Comparison of ENCODE assay signal across 19 cellular contexts in the genomic region with DNA sequence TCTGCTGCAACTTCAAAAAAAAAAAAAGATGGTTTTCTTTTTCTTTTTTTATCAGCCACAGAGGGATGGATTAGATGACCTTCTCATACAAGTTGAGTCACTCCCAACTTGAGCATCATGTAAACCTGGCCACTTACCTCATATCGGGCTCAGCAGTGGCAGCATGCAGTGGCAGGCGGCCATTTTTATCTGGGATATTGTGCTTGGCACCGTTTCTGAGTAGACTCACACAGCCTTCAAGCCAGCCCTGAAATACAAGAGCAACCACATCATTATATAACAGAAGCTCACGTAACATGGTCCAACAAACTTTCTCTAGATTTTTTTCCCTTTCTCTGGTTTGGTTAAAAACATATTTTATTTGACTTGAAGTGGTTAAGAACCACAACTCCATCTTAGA.
DNase-seq lines count a peak whose midpoint lies in the region; ATAC-seq, FAIRE-seq and TF ChIP-seq lines count a peak whose summit lies in the region.
"Had no signal": no experiment of that assay in that cellular context is flagged by ENCODE, and none has a peak within 500 bp of the region (broad histone marks: within the 10 kb centered on the region; RNA-seq: fewer than 3 reads in every experiment).

No MANE protein-coding gene starts in this region.

- H3K4me2 ChIP-seq in endothelial cell of umbilical vein (ENCODE audit: insufficient read depth, low read length), result no peak overlapping the region

- H2AFZ ChIP-seq in endothelial cell of umbilical vein (ENCODE audit: low read depth, low read length), result peak overlapping the region; percentile 39

- H3K9me1 ChIP-seq in endothelial cell of umbilical vein (replicated peaks; ENCODE audit: control insufficient read depth, extremely low read depth, insufficient read depth, low read length), result no peaks in the 10 kb centered on the region

- FAIRE-seq in endothelial cell of umbilical vein (lab: Jason Lieb, UNC), result no peak
- FAIRE-seq: GM12878, kidney had no signal

- ATAC-seq in GM21576 (IDR thresholded peaks at IDR 0.05; ENCODE audit: unreplicated experiment), result no peak
- no peak for ATAC-seq in stimulated activated naive CD8-positive, alpha-beta T cell treated with anti-CD3 and anti-CD28 coated beads, Interleukin-15, Interleukin-2, amounts not matched to agents 100 U/mL and 50 U/mL, for 24 hours
- ATAC-seq: activated CD4-positive, alpha-beta T cell treated with anti-CD3 and anti-CD28 coated beads for 36 hours; GM12878 had no signal

- H3K27ac ChIP-seq in endothelial cell of umbilical vein (ENCODE audit: insufficient read depth, low read depth, low read length), result peak overlapping the region; percentile 96
- H3K27ac ChIP-seq: HL-60 had no signal

- no peaks in the 10 kb centered on the region for H3K27me3 ChIP-seq in endothelial cell of umbilical vein (ENCODE audit: control insufficient read depth in 2 of 2, insufficient read depth in 2 of 2, low read length in 2 of 2)
- H3K27me3 ChIP-seq: stomach had no signal

- no peak for TF ChIP-seq POLR2A in endothelial cell of umbilical vein (IDR thresholded peaks at IDR 0.05; ENCODE audit: low read depth, low read length)

- no peak overlapping the region for H3K4me3 ChIP-seq in endothelial cell of umbilical vein (replicated peaks in 1 of 3; ENCODE audit: insufficient read depth in 1 of 3, low read depth in 1 of 3, low read length in 3 of 3)
- H3K4me3 ChIP-seq: GM12878, stomach had no signal

- dilution Hi-C loops in endothelial cell of umbilical vein (cut with MboI; ENCODE audit: extremely low pct_ligation_motif_present, low sequenced_read_pairs), result no loop called here

- no peak for TF ChIP-seq CTCF in endothelial cell of umbilical vein (IDR thresholded peaks at IDR 0.05; ENCODE audit: extremely low read depth in 1 of 2, insufficient read depth in 1 of 2, low read depth in 1 of 2, low read length in 2 of 2)

- H3K36me3 ChIP-seq in endothelial cell of umbilical vein (ENCODE audit: control insufficient read depth in 2 of 2, extremely low read depth in 1 of 2, insufficient read depth in 2 of 2, low read length in 2 of 2), result no peaks in the 10 kb centered on the region
- H3K36me3 ChIP-seq: stomach had no signal

- H4K20me1 ChIP-seq in endothelial cell of umbilical vein (replicated peaks; ENCODE audit: control insufficient read depth, extremely low read depth, insufficient read depth, low read length), result no peaks in the 10 kb centered on the region

- H3K4me1 ChIP-seq in endothelial cell of umbilical vein (ENCODE audit: control insufficient read depth, extremely low read depth, insufficient read depth, low read length), result peaks cover 51% of the 10 kb centered on the region

- peak; percentile 41 for DNase-seq in AG08396 (ENCODE audit: low spot score)
- DNase-seq in LHCN-M2 (ENCODE audit: low read depth), result peak; percentile 57
- DNase-seq in endothelial cell of umbilical vein (ENCODE audit: low read depth, low spot score), result peak; percentile 77
- peak; percentile 8 for DNase-seq in kidney glomerular epithelial cell (lab: John Stamatoyannopoulos, UW)
- no peak for DNase-seq in mesenteric fat pad (ENCODE audit: low spot score)
- no peak for DNase-seq in NCI-H345 (lab: John Stamatoyannopoulos, UW)
- DNase-seq in stimulated activated naive CD8-positive, alpha-beta T cell treated with anti-CD3 and anti-CD28 coated beads, Interleukin-15, Interleukin-2, amounts not matched to agents 100 U/mL and 50 U/mL, for 24 hours, result no peak
- DNase-seq: activated CD4-positive, alpha-beta T cell treated with anti-CD3 and anti-CD28 coated beads for 36 hours; activated effector memory CD4-positive, alpha-beta T cell treated with anti-CD3 and anti-CD28 coated beads, Interleukin-2, amount 50 U/mL, for 16 hours; anterior cingulate cortex; Calu3; hippocampal formation; kidney; NCI-H1092 treated with DMSO at 0.1 percent for 48 hours; OCI-M1; stomach had no signal

- BruUV-seq in endothelial cell of umbilical vein (replicated peaks; lab: Mats Ljungman, UMichigan), result no TSS peak

- intact Hi-C loops in endothelial cell of umbilical vein (cut with micrococcal nuclease), result loop anchor here (1.0 kb wide), 1 partner anchor 13 kb away; no protein-coding TSS in a partner anchor

- POLR2A ChIA-PET in endothelial cell of umbilical vein (lab: Charles Lee), result no interaction called here

- no peak overlapping the region for H3K9ac ChIP-seq in endothelial cell of umbilical vein (replicated peaks; ENCODE audit: extremely low read depth, insufficient read depth, low read length)

- CTCF ChIA-PET in endothelial cell of umbilical vein (lab: Charles Lee), result interaction anchor here (1.3 to 2.1 kb wide), 3 partner anchors 30 to 179 kb away, joined by 3 to 4 read pairs (median 4); no protein-coding TSS in a partner anchor

- no peaks in the 10 kb centered on the region for H3K79me2 ChIP-seq in endothelial cell of umbilical vein (ENCODE audit: control insufficient read depth, insufficient read depth, low read length)

- H3K9me3 ChIP-seq in endothelial cell of umbilical vein (replicated peaks; ENCODE audit: control insufficient read depth, insufficient read depth, low read length), result no peaks in the 10 kb centered on the region
- H3K9me3 ChIP-seq: stomach had no signal

TF ChIP-seq in endothelial cell of umbilical vein, 7 proteins besides CTCF, POLR2A, EP300 and RAD21:
- no peak for TF ChIP-seq MYC (IDR thresholded peaks at IDR 0.05; ENCODE audit: low read depth, low read length)
- no peak for TF ChIP-seq GATA2 (IDR thresholded peaks at IDR 0.05; ENCODE audit: insufficient read depth, insufficient read length, low read depth, low read length)
- TF ChIP-seq EZH2 (IDR thresholded peaks at IDR 0.05; ENCODE audit: borderline replicate concordance, low read depth, low read length, severe bottlenecking), result no peak

Comparison
In these comparisons a context has a peak if more than half of its experiments do, and no peak if none do; other contexts are left out.
1. DNase-seq: peak in AG08396 (single experiment), LHCN-M2 (single experiment), endothelial cell of umbilical vein (single experiment) and kidney glomerular epithelial cell (single experiment); none in mesenteric fat pad (single experiment), NCI-H345 (single experiment) and stimulated activated naive CD8-positive, alpha-beta T cell treated with anti-CD3 and anti-CD28 coated beads, Interleukin-15, Interleukin-2, amounts not matched to agents 100 U/mL and 50 U/mL, for 24 hours (single experiment).